ENCODE assay signal across 8 cellular contexts in the genomic region with DNA sequence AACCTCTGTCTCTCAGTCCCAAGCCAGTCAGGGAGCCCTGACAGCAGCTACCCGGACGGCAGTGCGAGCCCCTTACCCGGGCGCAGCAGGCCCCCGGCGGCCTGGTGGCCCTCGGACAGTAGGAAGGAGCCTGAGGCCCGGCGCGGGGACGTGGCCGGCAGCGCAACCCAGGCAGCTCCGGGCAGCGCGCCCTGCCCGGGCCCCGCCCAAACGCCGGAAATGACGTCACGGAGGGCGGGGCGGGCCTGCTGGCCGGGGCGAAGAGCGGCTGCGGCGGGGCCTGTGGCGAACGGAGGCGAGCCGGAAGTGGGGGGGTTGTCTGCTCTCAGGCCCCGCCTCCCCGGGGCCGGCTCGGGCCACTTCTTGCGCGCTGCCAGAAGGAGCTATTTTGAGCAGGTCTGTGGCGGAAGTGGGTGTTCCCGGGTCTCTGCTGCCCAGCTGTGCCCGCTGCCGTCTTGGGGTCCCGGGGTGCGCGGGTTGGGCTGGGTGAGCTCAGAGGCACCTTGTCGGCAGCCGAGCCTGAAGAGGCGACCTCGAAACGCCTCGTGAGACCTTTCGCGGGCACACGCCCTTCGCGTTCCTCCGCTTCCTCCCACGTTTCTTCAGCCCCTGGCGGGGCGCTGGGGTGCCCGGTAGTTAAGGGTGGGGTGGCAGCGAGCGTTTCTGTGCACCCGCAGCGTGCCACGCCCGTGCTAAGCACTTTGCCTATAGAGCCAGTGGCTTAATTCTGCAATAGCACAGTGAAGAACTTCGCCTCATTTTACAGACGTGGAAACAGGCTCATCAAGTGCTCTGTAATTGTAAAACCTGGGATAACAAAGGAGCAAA. TPM values are rescaled to one million over a fixed set of nuclear protein-coding genes. Genes with fewer than 3 reads are reported as not detected.
DNase-seq lines count a peak whose midpoint lies in the region; ATAC-seq and TF ChIP-seq lines count a peak whose summit lies in the region.

A gene (minus strand): TSS at position 193 of the 828 bp plus-strand sequence. CDS start 8,206 bp downstream, outside the sequence.

- H3K4me3 Mint-ChIP-seq in HFFc6, result peak within 1 kb of the TSS; percentile 98
- H3K4me3 Mint-ChIP-seq in activated naive CD4-positive, alpha-beta T cell treated with anti-CD3 and anti-CD28 coated beads for 36 hours, result peak within 1 kb of the TSS; percentile 96

- 0% methylated on average over 9 of the region's 71 CpGs; no CpG with 5 or more reads in 1 of the 2 donors for WGBS in gastroesophageal sphincter (ENCODE audit: low coverage in 1 of 2), 2 donors

- H3K27me3 ChIP-seq in gastroesophageal sphincter, result no peaks in the 10 kb centered on the region

- intact Hi-C loops in activated naive CD4-positive, alpha-beta T cell treated with anti-CD3 and anti-CD28 coated beads for 36 hours (cut with micrococcal nuclease), result loop anchor here (1.0 to 2.0 kb wide), 3 partner anchors 10 to 59 kb away; a partner anchor contains a TSS

- peak within 1 kb of the TSS; percentile 99 for H3K27ac Mint-ChIP-seq in HFFc6
- H3K27ac Mint-ChIP-seq in activated naive CD4-positive, alpha-beta T cell treated with anti-CD3 and anti-CD28 coated beads for 36 hours, result peak within 1 kb of the TSS; percentile 90

- no peak for TF ChIP-seq CTCF in HFFc6 (IDR thresholded peaks at IDR 0.05)
- TF ChIP-seq CTCF in NB4 (IDR thresholded peaks at IDR 0.05; ENCODE audit: low read depth, low read length), result no peak
- TF ChIP-seq CTCF in gastroesophageal sphincter (IDR thresholded peaks at IDR 0.05), result peak in 1 of 4 experiments; percentile 11

- no peak for TF ChIP-seq EP300 in gastroesophageal sphincter (IDR thresholded peaks at IDR 0.05)

- H3K36me3 Mint-ChIP-seq in HFFc6 (ENCODE audit: low read depth), result peaks cover 17% of the 10 kb centered on the region
- H3K36me3 Mint-ChIP-seq in activated naive CD4-positive, alpha-beta T cell treated with anti-CD3 and anti-CD28 coated beads for 36 hours (ENCODE audit: low read depth), result peaks cover 8% of the 10 kb centered on the region

- peaks cover 39% of the 10 kb centered on the region for H3K4me1 Mint-ChIP-seq in HFFc6 (ENCODE audit: low read depth)
- H3K4me1 Mint-ChIP-seq in activated naive CD4-positive, alpha-beta T cell treated with anti-CD3 and anti-CD28 coated beads for 36 hours (ENCODE audit: low read depth), result peaks cover 34% of the 10 kb centered on the region

- peak; percentile 95 for ATAC-seq in gastroesophageal sphincter

- no peaks in the 10 kb centered on the region for H3K9me3 Mint-ChIP-seq in HFFc6
- no peaks in the 10 kb centered on the region for H3K9me3 Mint-ChIP-seq in activated naive CD4-positive, alpha-beta T cell treated with anti-CD3 and anti-CD28 coated beads for 36 hours

- H3K27ac ChIP-seq in gastroesophageal sphincter (peak within 1 kb of the TSS; percentile 92 to 96 (median 95)), substantia nigra (ENCODE audit: low read depth, low read length, poor library complexity, severe bottlenecking) (peak within 1 kb of the TSS; percentile 97)

- CTCF ChIA-PET in activated naive CD4-positive, alpha-beta T cell treated with anti-CD3 and anti-CD28 coated beads for 36 hours (lab: Charles Lee), result interaction anchor here (1.6 to 6.4 kb wide), 3 partner anchors 15 to 63 kb away, joined by 5 to 62 read pairs (median 18); no protein-coding TSS in a partner anchor

- no peaks in the 10 kb centered on the region for H3K9me3 ChIP-seq in gastroesophageal sphincter

- H3K27me3 Mint-ChIP-seq in HFFc6 (ENCODE audit: insufficient read depth), result peaks cover 3% of the 10 kb centered on the region; the same call in 1 of the 2 replicates
- no peaks in the 10 kb centered on the region for H3K27me3 Mint-ChIP-seq in activated naive CD4-positive, alpha-beta T cell treated with anti-CD3 and anti-CD28 coated beads for 36 hours (ENCODE audit: low read depth)

- peak; percentile 85 for DNase-seq in GM04504 (ENCODE audit: low read depth)
- DNase-seq in HFFc6, result peak; percentile 86
- DNase-seq in NB4 (ENCODE audit: low read depth), result peak; percentile 99
- DNase-seq in SK-N-DZ (ENCODE audit: low spot score), result peak; percentile 94
- DNase-seq in activated naive CD4-positive, alpha-beta T cell treated with anti-CD3 and anti-CD28 coated beads for 36 hours, result peak; percentile 93
- DNase-seq in non-pigmented ciliary epithelial cell (ENCODE audit: low read depth), result peak; percentile 49
- peak; percentile 72 to 98 (median 93) for DNase-seq in substantia nigra (lab: John Stamatoyannopoulos, UW)

- H3K4me3 ChIP-seq in NB4 (ENCODE audit: low read depth, low read length) (peak within 1 kb of the TSS; percentile 82), gastroesophageal sphincter (peak within 1 kb of the TSS; percentile 65 to 86)

- peaks cover 0 to 11% of the 10 kb centered on the region in 2 donors for H3K36me3 ChIP-seq in gastroesophageal sphincter

- TF ChIP-seq POLR2A in NB4 (IDR thresholded peaks at IDR 0.05; ENCODE audit: extremely low read depth, insufficient read length), result peak; percentile 92
- peak; percentile 85 to 87 for TF ChIP-seq POLR2A in gastroesophageal sphincter (IDR thresholded peaks at IDR 0.05)

- H3K4me1 ChIP-seq in gastroesophageal sphincter, result peaks cover 0 to 52% (median 21%) of the 10 kb centered on the region in 3 donors

RNA-seq across cellular contexts. Expression of the gene that starts here (rescaled TPM):
- 100 to 1,000 TPM in 3 of 6 experiments, 10 to 100 TPM in 3; 88.4 to 126 (median 101) TPM for total RNA-seq in HFFc6 (2021; fragmentation: NEBNext Ultra II Directional; extraction: Animal tissue kit (Norgen Biotek cat#: 25700))
- 36.0 and 75.0 TPM in 2 replicates for polyA plus RNA-seq in SK-N-DZ (2014; cell fraction: cytosol; rRNA removed)
- 26.4 and 29.5 TPM in 2 replicates for polyA plus RNA-seq in SK-N-DZ (2014; cell fraction: nucleus; rRNA removed)
- 10 to 100 TPM; 28.5 to 29.5 TPM for total RNA-seq in activated naive CD4-positive, alpha-beta T cell treated with anti-CD3 and anti-CD28 coated beads for 36 hours
- 10 to 100 TPM; 15.1 to 48.7 (median 26.0) TPM for total RNA-seq in gastroesophageal sphincter

Comparison
In these comparisons a context has a peak if more than half of its experiments do, and no peak if none do; other contexts are left out.
1. Peak in every context shown above with its lines: DNase-seq, ATAC-seq, H3K4me3 ChIP-seq and H3K27ac ChIP-seq.
2. DNase-seq: peak in every context shown above with its lines; median percentile 99 in NB4; 94 in SK-N-DZ; 93 in activated naive CD4-positive, alpha-beta T cell treated with anti-CD3 and anti-CD28 coated beads for 36 hours; 93 in substantia nigra; 86 in HFFc6; 85 in GM04504; 49 in non-pigmented ciliary epithelial cell.